In genomic region chr15:68819451-68820204, GRCh38 we compare ENCODE assay signal across 8 cellular contexts. TPM values are rescaled to one million over a fixed set of nuclear protein-coding genes. Genes with fewer than 3 reads are reported as not detected.
A peak's percentile ranks its signal among the peaks of the same experiment; 100 is the strongest.
DNase-seq lines count a peak whose midpoint lies in the region; ATAC-seq, FAIRE-seq and TF ChIP-seq lines count a peak whose summit lies in the region.

No MANE protein-coding gene starts in this region.

- H3K9me3 Mint-ChIP-seq in natural killer cell treated with Interleukin-12 subunit alpha and Interleukin-12 subunit beta and Interleukin-15 and Interleukin-18, amount 100 ng/mL, for 72 hours: no peaks in the 10 kb centered on the region

- TF ChIP-seq POLR2A in A549 (IDR thresholded peaks at IDR 0.05; ENCODE audit: low read length) (no peak; the same call in 1 of the 2 replicates), upper lobe of left lung (IDR thresholded peaks at IDR 0.05) (peak in 1 of 4 donors; percentile 26)

- H3K9me3 ChIP-seq in A549 (no peaks in the 10 kb centered on the region), upper lobe of left lung (no peaks in the 10 kb centered on the region)

- no peaks in the 10 kb centered on the region for H3K36me3 ChIP-seq in upper lobe of left lung

- peaks cover 32% of the 10 kb centered on the region for H3K4me1 ChIP-seq in A549
- H3K4me1 ChIP-seq in upper lobe of left lung: peaks cover 22 to 38% (median 27%) of the 10 kb centered on the region in 4 donors

- H3K36me3 Mint-ChIP-seq in natural killer cell treated with Interleukin-12 subunit alpha and Interleukin-12 subunit beta and Interleukin-15 and Interleukin-18, amount 100 ng/mL, for 72 hours: peaks cover 6% of the 10 kb centered on the region

- peaks cover 37 to 43% of the 10 kb centered on the region in 2 donors for H3K4me1 Mint-ChIP-seq in natural killer cell treated with Interleukin-12 subunit alpha and Interleukin-12 subunit beta and Interleukin-15 and Interleukin-18, amount 100 ng/mL, for 72 hours (ENCODE audit: low read depth in 2 of 2)

- DNase-seq in A549 (ENCODE audit: low read depth in 1 of 2, low spot score in 1 of 2) (peak; percentile 60 to 74), GM13976 (ENCODE audit: low spot score) (peak; percentile 42), NCI-H748 treated with DMSO at 0.1 percent for 48 hours (lab: John Stamatoyannopoulos, UW) (peak; percentile 13), fibroblast of mammary gland (ENCODE audit: low read depth) (peak; percentile 56), upper lobe of left lung (peak; percentile 31 to 87)
- peak; percentile 5 to 10 for DNase-seq in activated T-helper 1 cell treated with anti-CD3 and anti-CD28 coated beads, Interleukin-2, amount 50 U/mL, for 16 hours (ENCODE audit: low read depth in 1 of 2, low spot score in 1 of 2)
- no peak for DNase-seq in natural killer cell treated with Interleukin-12 subunit alpha and Interleukin-12 subunit beta and Interleukin-15 and Interleukin-18, amount 100 ng/mL, for 72 hours (ENCODE audit: low spot score)

- peak overlapping the region; percentile 98 for H3K4me3 Mint-ChIP-seq in natural killer cell treated with Interleukin-12 subunit alpha and Interleukin-12 subunit beta and Interleukin-15 and Interleukin-18, amount 100 ng/mL, for 72 hours

- no peak for TF ChIP-seq CTCF in A549 (IDR thresholded peaks at IDR 0.05)
- no peak for TF ChIP-seq CTCF in GM13976 (IDR thresholded peaks at IDR 0.05; ENCODE audit: borderline replicate concordance, control extremely low read depth, extremely low read depth, insufficient read depth, missing control alignments)
- no peak for TF ChIP-seq CTCF in fibroblast of mammary gland (conservative IDR thresholded peaks at IDR 0.05; ENCODE audit: control insufficient read depth, insufficient read depth, low read depth, low read length)
- TF ChIP-seq CTCF in upper lobe of left lung (IDR thresholded peaks at IDR 0.05): no peak

- in situ Hi-C loops in GM13976 (cut with MboI; ENCODE audit: low sequenced_read_pairs, unreplicated experiment): no loop called here

- H3K27me3 ChIP-seq in upper lobe of left lung: no peaks in the 10 kb centered on the region

- no peak for FAIRE-seq in A549 (lab: Jason Lieb, UNC)

- H3K27ac ChIP-seq in A549 (peak overlapping the region; percentile 98 to 99), upper lobe of left lung (peak overlapping the region; percentile 98 to 100 (median 100))

- H3K4me3 ChIP-seq in A549: peak overlapping the region; percentile 74
- H3K4me3 ChIP-seq in fibroblast of mammary gland (ENCODE audit: control insufficient read depth, low read depth, low read length): peak overlapping the region; percentile 89
- H3K4me3 ChIP-seq in upper lobe of left lung: peak overlapping the region; percentile 76 to 96 (median 93)

- WGBS in A549 (ENCODE audit: missing lambda C conversion rate): under 1% methylated on average over 46 of the region's 52 CpGs
- 0 to 1% methylated on average over 25 to 52 of the region's 52 CpGs for WGBS in upper lobe of left lung, 2 donors

- H3K27me3 Mint-ChIP-seq in natural killer cell treated with Interleukin-12 subunit alpha and Interleukin-12 subunit beta and Interleukin-15 and Interleukin-18, amount 100 ng/mL, for 72 hours: no peaks in the 10 kb centered on the region

- POLR2A ChIA-PET in A549 (lab: Yijun Ruan, JAX): interaction anchor here (0.9 kb wide), 2 partner anchors 114 to 542 kb away, joined by 4 read pairs; partner anchors contain the start of gene FEM1B

- CTCF ChIA-PET in A549 (lab: Yijun Ruan, JAX): interaction anchor here (0.7 to 1.3 kb wide), 4 partner anchors 90 to 1972 kb away, joined by 3 to 4 read pairs (median 3); no protein-coding TSS in a partner anchor

- peak overlapping the region; percentile 93 to 99 for H3K27ac Mint-ChIP-seq in natural killer cell treated with Interleukin-12 subunit alpha and Interleukin-12 subunit beta and Interleukin-15 and Interleukin-18, amount 100 ng/mL, for 72 hours

- TF ChIP-seq RAD21 in A549 (conservative IDR thresholded peaks at IDR 0.05 in 1 of 2, IDR thresholded peaks at IDR 0.05 in 1 of 2): no peak

- TF ChIP-seq EP300 in A549 (IDR thresholded peaks at IDR 0.05) (no peak), upper lobe of left lung (IDR thresholded peaks at IDR 0.05) (no peak)

- H3K4me2 ChIP-seq in A549: peak overlapping the region; percentile 88

- ATAC-seq in A549 (peak; percentile 36 to 46), upper lobe of left lung (ENCODE audit: low FRiP score in 2 of 2) (peak in 1 of 2 donors; percentile 39), HG02610 (IDR thresholded peaks at IDR 0.05; ENCODE audit: unreplicated experiment) (no peak)
- no peak for ATAC-seq in natural killer cell treated with Interleukin-12 subunit alpha and Interleukin-12 subunit beta and Interleukin-15 and Interleukin-18, amount 100 ng/mL, for 72 hours

TF ChIP-seq in A549, 52 proteins besides CTCF, POLR2A, EP300 and RAD21:
- peak in 1 of 2 experiments; percentile 23; a peak in 2 of 5 replicates for TF ChIP-seq JUN (IDR thresholded peaks at IDR 0.05)
- no peak for TF ChIP-seq NFE2L2 (conservative IDR thresholded peaks at IDR 0.05; ENCODE audit: low read length)
- no peak for TF ChIP-seq HES2 (IDR thresholded peaks at IDR 0.05)
- TF ChIP-seq TFCP2L1 (CRISPR knock-in tag; IDR thresholded peaks at IDR 0.05): 0 out of 2 replicates have a peak, but pooled peaks have one; percentile 56
- 0 out of 2 replicates have a peak, but pooled peaks have one; percentile 7 for TF ChIP-seq MAX (IDR thresholded peaks at IDR 0.05)
- TF ChIP-seq BCL3 (IDR thresholded peaks at IDR 0.05): 0 out of 3 replicates have a peak, but pooled peaks have one; percentile 12
- TF ChIP-seq E2F6 (IDR thresholded peaks at IDR 0.05; ENCODE audit: borderline replicate concordance, low read depth): peak; percentile 54; the same call in 1 of the 2 replicates
- peak; percentile 53; the same call in 1 of the 2 replicates for TF ChIP-seq PBX3 (IDR thresholded peaks at IDR 0.05)
- TF ChIP-seq CHD2 (IDR thresholded peaks at IDR 0.05; ENCODE audit: low read length, partially characterized antibody): peak; percentile 13

RNA-seq across cellular contexts. Expression of gene ANP32A, which starts 1.1 kb away (rescaled TPM):
- polyA plus RNA-seq in A549 (2011; rRNA removed) (200 and 208 TPM in 2 replicates), A549 (2017; fragmentation: RNase III; extraction: RNeasy Plus Mini Kit Qiagen cat#74134 plus additional on column Dnase treatment) (354 to 362 TPM (median 360 TPM) in 3 replicates)
- polyA plus RNA-seq in A549 (2012; cell fraction: cytosol; rRNA removed): 97.6 and 99.3 TPM in 2 replicates
- 31.7 and 43.1 TPM in 2 replicates for polyA plus RNA-seq in A549 (2012; cell fraction: nucleus; rRNA removed)
- polyA minus RNA-seq in A549 (2011; rRNA and poly(A)+ RNA removed): 58.5 and 59.3 TPM in 2 replicates
- total RNA-seq in natural killer cell treated with Interleukin-12 subunit alpha and Interleukin-12 subunit beta and Interleukin-15 and Interleukin-18, amount 100 ng/mL, for 72 hours: 100 to 1,000 TPM; 208 to 278 TPM
- total RNA-seq in upper lobe of left lung: 100 to 1,000 TPM in 2 of 6 donors, 10 to 100 TPM in 4; 62.9 to 110 (median 81.5) TPM

Comparison
In these comparisons a context has a peak if more than half of its experiments do, and no peak if none do; other contexts are left out.
1. ATAC-seq: peak in A549 (2 of 2); none in natural killer cell treated with Interleukin-12 subunit alpha and Interleukin-12 subunit beta and Interleukin-15 and Interleukin-18, amount 100 ng/mL, for 72 hours (0 of 2) and HG02610 (single experiment).
2. Peak in every context shown above with its lines, with median percentiles within 50 percentile points of each other: H3K4me3 ChIP-seq.